In genomic region chr6:42563697-42564495, GRCh38 we compare ENCODE assay signal across 1 cellular context.
TF ChIP-seq lines count a peak whose summit lies in the region.

Gene UBR2, plus strand, starts transcription at chr6:42564029. Its CDS starts 291 bp downstream, at chr6:42564320.

TF ChIP-seq in GM12878, 131 proteins besides CTCF, POLR2A, EP300 and RAD21 (continued from another document):
- TF ChIP-seq HDGF (IDR thresholded peaks at IDR 0.05), result peak; percentile 72; the same call in 1 of the 2 replicates
- 0 out of 2 replicates have a peak, but pooled peaks have one; percentile 53 for TF ChIP-seq SMAD5 (IDR thresholded peaks at IDR 0.05; ENCODE audit: low read depth)
- no peak for TF ChIP-seq RELA (IDR thresholded peaks at IDR 0.05; ENCODE audit: borderline replicate concordance, partially characterized antibody)
- TF ChIP-seq SRF (IDR thresholded peaks at IDR 0.05; ENCODE audit: low read depth in 2 of 2, low read length in 2 of 2), result peak in 1 of 2 experiments; percentile 53; a peak in 1 of 4 replicates
- peak; percentile 41 for TF ChIP-seq SKIL (IDR thresholded peaks at IDR 0.05; ENCODE audit: low read depth, poor library complexity, severe bottlenecking)
- TF ChIP-seq SIX5 (IDR thresholded peaks at IDR 0.05; ENCODE audit: low read depth, low read length, severe bottlenecking), result peak; percentile 96
- peak; percentile 97 for TF ChIP-seq CREM (IDR thresholded peaks at IDR 0.05; ENCODE audit: low read depth)
- peak; percentile 86 for TF ChIP-seq SMAD1 (IDR thresholded peaks at IDR 0.05; ENCODE audit: low read depth, partially characterized antibody)
- TF ChIP-seq GATAD2B (conservative IDR thresholded peaks at IDR 0.05; ENCODE audit: low read depth), result peak; percentile 81
- TF ChIP-seq CREB1 (IDR thresholded peaks at IDR 0.05; ENCODE audit: low read depth), result peak; percentile 94
- peak; percentile 89 for TF ChIP-seq ATF7 (IDR thresholded peaks at IDR 0.05; ENCODE audit: low read depth)
- TF ChIP-seq MYC (IDR thresholded peaks at IDR 0.05; ENCODE audit: insufficient read depth, insufficient read length, insufficient replicate concordance, low read length, severe bottlenecking), result no peak
- TF ChIP-seq NFIC (IDR thresholded peaks at IDR 0.05; ENCODE audit: low read depth, low read length), result no peak; the same call in 1 of the 2 replicates
- peak; percentile 92 for TF ChIP-seq TARDBP (IDR thresholded peaks at IDR 0.05; ENCODE audit: borderline replicate concordance)
- TF ChIP-seq TCF3 (IDR thresholded peaks at IDR 0.05; ENCODE audit: borderline replicate concordance, insufficient read depth, low read depth, low read length), result no peak
- TF ChIP-seq JUND (IDR thresholded peaks at IDR 0.05; ENCODE audit: low read depth, low read length), result no peak
- peak; percentile 41 to 44 for TF ChIP-seq IKZF2 (IDR thresholded peaks at IDR 0.05)
- TF ChIP-seq MAX (IDR thresholded peaks at IDR 0.05; ENCODE audit: low read depth, low read length), result peak; percentile 18; the same call in 1 of the 2 replicates
- peak; percentile 58; the same call in 1 of the 2 replicates for TF ChIP-seq SPI1 (IDR thresholded peaks at IDR 0.05; ENCODE audit: borderline replicate concordance, insufficient read depth, low read depth, low read length)
- TF ChIP-seq SMARCA5 (IDR thresholded peaks at IDR 0.05), result peak; percentile 47; the same call in 1 of the 2 replicates
- no peak for TF ChIP-seq RBBP5 (conservative IDR thresholded peaks at IDR 0.05)
- peak; percentile 59 for TF ChIP-seq KLF5 (IDR thresholded peaks at IDR 0.05; ENCODE audit: partially characterized antibody)
- TF ChIP-seq BHLHE40 (IDR thresholded peaks at IDR 0.05; ENCODE audit: borderline replicate concordance in 1 of 2, low read depth in 2 of 2, low read length in 1 of 2), result peak; percentile 25 to 33; a peak in 1 of 4 replicates
- TF ChIP-seq IRF4 (IDR thresholded peaks at IDR 0.05; ENCODE audit: low read depth, low read length), result peak; percentile 54; the same call in 1 of the 2 replicates
- TF ChIP-seq NBN (IDR thresholded peaks at IDR 0.05), result peak; percentile 87; the same call in 1 of the 2 replicates
- peak; percentile 63 for TF ChIP-seq FOXK2 (IDR thresholded peaks at IDR 0.05)
- TF ChIP-seq POLR2AphosphoS5 (IDR thresholded peaks at IDR 0.05; ENCODE audit: low read length), result peak; percentile 74
- TF ChIP-seq MXI1 (IDR thresholded peaks at IDR 0.05; ENCODE audit: low read depth, low read length), result peak; percentile 18
- TF ChIP-seq ESRRA (IDR thresholded peaks at IDR 0.05; ENCODE audit: low read length), result peak; percentile 23; the same call in 1 of the 2 replicates
- 0 out of 2 replicates have a peak, but pooled peaks have one; percentile 44 for TF ChIP-seq TBL1XR1 (IDR thresholded peaks at IDR 0.05; ENCODE audit: low read depth, low read length)
- TF ChIP-seq LARP7 (IDR thresholded peaks at IDR 0.05), result no peak
- 0 out of 2 replicates have a peak, but pooled peaks have one; percentile 63 for TF ChIP-seq RELB (IDR thresholded peaks at IDR 0.05; ENCODE audit: low read depth)
- peak; percentile 74; the same call in 1 of the 2 replicates for TF ChIP-seq DPF2 (IDR thresholded peaks at IDR 0.05)
- TF ChIP-seq E4F1 (IDR thresholded peaks at IDR 0.05; ENCODE audit: borderline replicate concordance, partially characterized antibody), result peak; percentile 92
- peak; percentile 62; the same call in 1 of the 2 replicates for TF ChIP-seq CHD2 (IDR thresholded peaks at IDR 0.05; ENCODE audit: borderline replicate concordance, low read depth, low read length)
